ENCODE assay signal across 1 cellular context in the genomic region with DNA sequence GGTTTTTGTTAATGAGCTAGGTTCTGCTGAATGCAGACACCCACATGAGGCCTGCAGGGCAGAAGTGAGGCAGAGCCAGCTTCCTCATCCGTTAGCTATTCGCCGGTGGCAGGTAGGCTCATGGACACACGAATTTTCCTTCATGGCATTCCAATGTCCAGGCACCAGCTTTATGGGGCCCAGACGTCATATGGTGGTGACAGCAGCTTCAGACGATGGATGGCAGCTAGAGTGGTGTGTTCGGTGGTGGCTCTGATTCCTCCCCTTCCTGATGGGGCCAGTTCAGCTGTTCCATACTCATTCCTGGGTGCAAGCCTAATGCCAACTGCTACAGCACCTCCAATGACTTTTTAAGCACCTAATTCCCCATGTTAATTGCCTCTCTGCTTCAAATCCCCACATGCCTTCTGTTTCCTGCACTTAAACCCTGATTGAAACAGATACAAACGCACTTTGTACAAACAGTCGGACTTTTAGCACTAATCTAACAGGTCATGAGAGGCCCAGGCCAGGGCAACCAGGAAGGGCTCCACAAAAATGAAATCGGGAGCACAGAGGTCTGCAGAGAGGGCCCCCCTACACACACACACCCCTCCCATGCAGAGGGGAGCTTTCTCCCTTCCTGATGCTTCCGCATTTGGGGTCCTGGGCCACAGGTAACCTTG.
TF ChIP-seq lines count a peak whose summit lies in the region.

No MANE protein-coding gene starts in this region.

TF ChIP-seq in HEK293, 187 proteins besides CTCF, POLR2A, EP300 and RAD21:
- TF ChIP-seq ZNF501 (tag by site-specific recombination; IDR thresholded peaks at IDR 0.05) (no peak), ZBTB20 (tag by site-specific recombination; IDR thresholded peaks at IDR 0.05) (peak; percentile 60; the same call in 1 of the 2 replicates), ZNF660 (tag by site-specific recombination; IDR thresholded peaks at IDR 0.05) (no peak)
- TF ChIP-seq, protein P1, sequence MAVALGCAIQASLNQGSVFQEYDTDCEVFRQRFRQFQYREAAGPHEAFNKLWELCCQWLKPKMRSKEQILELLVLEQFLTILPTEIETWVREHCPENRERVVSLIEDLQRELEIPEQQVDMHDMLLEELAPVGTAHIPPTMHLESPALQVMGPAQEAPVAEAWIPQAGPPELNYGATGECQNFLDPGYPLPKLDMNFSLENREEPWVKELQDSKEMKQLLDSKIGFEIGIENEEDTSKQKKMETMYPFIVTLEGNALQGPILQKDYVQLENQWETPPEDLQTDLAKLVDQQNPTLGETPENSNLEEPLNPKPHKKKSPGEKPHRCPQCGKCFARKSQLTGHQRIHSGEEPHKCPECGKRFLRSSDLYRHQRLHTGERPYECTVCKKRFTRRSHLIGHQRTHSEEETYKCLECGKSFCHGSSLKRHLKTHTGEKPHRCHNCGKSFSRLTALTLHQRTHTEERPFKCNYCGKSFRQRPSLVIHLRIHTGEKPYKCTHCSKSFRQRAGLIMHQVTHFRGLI (tag by site-specific recombination; IDR thresholded peaks at IDR 0.05), result no peak
